8 cellular contexts compared by ENCODE assay signal in genomic region chr17:42659079-42659931, GRCh38. TPM values are rescaled to one million over a fixed set of nuclear protein-coding genes. Genes with fewer than 3 reads are reported as not detected.
DNase-seq lines count a peak whose midpoint lies in the region; ATAC-seq, FAIRE-seq and TF ChIP-seq lines count a peak whose summit lies in the region.

Gene TUBG2, plus strand, starts transcription at chr17:42659284. Its CDS starts 220 bp downstream, at chr17:42659504.

- H3K4me2 ChIP-seq in KMS-11, result peak within 1 kb of the TSS; percentile 82

- H2AFZ ChIP-seq in KMS-11 (ENCODE audit: low read depth), result peak within 1 kb of the TSS; percentile 69

- H3K4me1 ChIP-seq in KMS-11 (ENCODE audit: low read depth, poor library complexity, severe bottlenecking), result peaks cover 57% of the 10 kb centered on the region

- peak within 1 kb of the TSS; percentile 11; the same call in 1 of the 2 replicates for H3K27ac ChIP-seq in KMS-11

- peaks cover 17 to 21% of the 10 kb centered on the region in 2 donors for H3K4me1 Mint-ChIP-seq in natural killer cell
- H3K4me1 Mint-ChIP-seq in stimulated activated naive CD8-positive, alpha-beta T cell treated with anti-CD3 and anti-CD28 coated beads, Interleukin-15, Interleukin-2, amounts not matched to agents 100 ng/mL and 50 ng/mL, for 24 hours (ENCODE audit: low read depth), result peaks cover 35% of the 10 kb centered on the region

- intact Hi-C loops in natural killer cell (cut with micrococcal nuclease), result no loop called here

- no peaks in the 10 kb centered on the region for H3K36me3 Mint-ChIP-seq in natural killer cell
- H3K36me3 Mint-ChIP-seq in stimulated activated naive CD8-positive, alpha-beta T cell treated with anti-CD3 and anti-CD28 coated beads, Interleukin-15, Interleukin-2, amounts not matched to agents 100 ng/mL and 50 ng/mL, for 24 hours (ENCODE audit: low read depth), result no peaks in the 10 kb centered on the region

- peak; percentile 81 for DNase-seq in GM12891 (ENCODE audit: insufficient read length, low spot score)
- peak; percentile 85 for DNase-seq in RPMI7951 (ENCODE audit: low read depth)
- DNase-seq in activated effector memory CD4-positive, alpha-beta T cell treated with anti-CD3 and anti-CD28 coated beads, Interleukin-2, amount 50 U/mL, for 16 hours, result peak; percentile 91
- DNase-seq in fibroblast of pulmonary artery (ENCODE audit: low read depth), result peak; percentile 92
- DNase-seq in natural killer cell, result no peak

- H3K27ac Mint-ChIP-seq in natural killer cell, result peak within 1 kb of the TSS in 1 of 2 donors; percentile 73
- peak within 1 kb of the TSS; percentile 42 for H3K27ac Mint-ChIP-seq in stimulated activated naive CD8-positive, alpha-beta T cell treated with anti-CD3 and anti-CD28 coated beads, Interleukin-15, Interleukin-2, amounts not matched to agents 100 ng/mL and 50 ng/mL, for 24 hours

- H3K27me3 ChIP-seq in KMS-11 (ENCODE audit: insufficient read depth, low read depth), result no peaks in the 10 kb centered on the region

- peak; percentile 87 for FAIRE-seq in GM12891 (lab: Jason Lieb, UNC)

- H3K79me2 ChIP-seq in KMS-11 (ENCODE audit: insufficient read depth, low read depth), result no peaks in the 10 kb centered on the region

- TF ChIP-seq CTCF in KMS-11 (conservative IDR thresholded peaks at IDR 0.05; ENCODE audit: low read depth, low read length) (no peak), fibroblast of pulmonary artery (IDR thresholded peaks at IDR 0.05; ENCODE audit: low read length, missing control alignments) (no peak), natural killer cell (IDR thresholded peaks at IDR 0.05) (no peak)

- H3K4me3 ChIP-seq in KMS-11 (IDR thresholded peaks at IDR 0.05; ENCODE audit: insufficient read depth, low read depth, low read length), result no peak within 1 kb of the TSS
- peak within 1 kb of the TSS; percentile 75 for H3K4me3 ChIP-seq in fibroblast of pulmonary artery (replicated peaks; ENCODE audit: low read depth, low read length)

- ATAC-seq in natural killer cell (peak; percentile 71 to 87 (median 84)), HG02571 (IDR thresholded peaks at IDR 0.05; ENCODE audit: unreplicated experiment) (no peak)

- no peak for TF ChIP-seq POLR2A in GM12891 (IDR thresholded peaks at IDR 0.05; ENCODE audit: low read depth, low read length)

- H4K20me1 ChIP-seq in KMS-11 (ENCODE audit: insufficient read depth), result no peaks in the 10 kb centered on the region

- H3K27me3 Mint-ChIP-seq in natural killer cell (ENCODE audit: low read depth in 2 of 2), result peaks cover 9 to 14% of the 10 kb centered on the region in 2 donors
- peaks cover 5% of the 10 kb centered on the region for H3K27me3 Mint-ChIP-seq in stimulated activated naive CD8-positive, alpha-beta T cell treated with anti-CD3 and anti-CD28 coated beads, Interleukin-15, Interleukin-2, amounts not matched to agents 100 ng/mL and 50 ng/mL, for 24 hours

- H3K9me3 Mint-ChIP-seq in natural killer cell, result no peaks in the 10 kb centered on the region
- H3K9me3 Mint-ChIP-seq in stimulated activated naive CD8-positive, alpha-beta T cell treated with anti-CD3 and anti-CD28 coated beads, Interleukin-15, Interleukin-2, amounts not matched to agents 100 ng/mL and 50 ng/mL, for 24 hours, result peaks cover 4% of the 10 kb centered on the region

- peak within 1 kb of the TSS; percentile 87 for H3K4me3 Mint-ChIP-seq in natural killer cell
- peak within 1 kb of the TSS; percentile 88 for H3K4me3 Mint-ChIP-seq in stimulated activated naive CD8-positive, alpha-beta T cell treated with anti-CD3 and anti-CD28 coated beads, Interleukin-15, Interleukin-2, amounts not matched to agents 100 ng/mL and 50 ng/mL, for 24 hours

- peak within 1 kb of the TSS; percentile 41; the same call in 1 of the 2 replicates for H3K9ac ChIP-seq in KMS-11

- H3K36me3 ChIP-seq in KMS-11 (ENCODE audit: insufficient read depth), result no peaks in the 10 kb centered on the region

TF ChIP-seq in GM12891, 5 proteins besides CTCF, POLR2A, EP300 and RAD21:
- TF ChIP-seq POU2F2 (IDR thresholded peaks at IDR 0.05; ENCODE audit: low read depth, low read length) (no peak), SPI1 (IDR thresholded peaks at IDR 0.05; ENCODE audit: low read depth, low read length) (no peak), PAX5 (IDR thresholded peaks at IDR 0.05; ENCODE audit: insufficient read depth, low read length, severe bottlenecking) (no peak), POLR2AphosphoS5 (IDR thresholded peaks at IDR 0.05; ENCODE audit: low read depth, low read length) (no peak), TAF1 (IDR thresholded peaks at IDR 0.05; ENCODE audit: low read depth, low read length) (no peak)

RNA-seq across cellular contexts. Expression of gene TUBG2, which starts in this region (rescaled TPM):
- polyA plus RNA-seq in GM12891 (2012; ENCODE audit: low read depth, missing spikeins), result 11.5 TPM
- 19.9 and 21.6 TPM in 2 replicates for total RNA-seq in RPMI7951 (2014; rRNA removed; shearing (Covaris generic))
- total RNA-seq in natural killer cell, result 10 to 100 TPM in 1 of 3 donors, 1 to 10 TPM in 2; 7.8 to 14.2 (median 9.6) TPM
